ENCODE assay signal across 8 cellular contexts in genomic region chr10:97333351-97333600, GRCh38. TPM values are rescaled to one million over a fixed set of nuclear protein-coding genes. Genes with fewer than 3 reads are reported as not detected.
A peak's percentile ranks its signal among the peaks of the same experiment; 100 is the strongest.
DNase-seq lines count a peak whose midpoint lies in the region; ATAC-seq and TF ChIP-seq lines count a peak whose summit lies in the region.

No MANE protein-coding gene starts in this region.

- intact Hi-C loops in mucosa of descending colon (cut with DNase I, micrococcal nuclease), result no loop called here

- peak; percentile 53 for DNase-seq in NCI-H69 (lab: John Stamatoyannopoulos, UW)
- DNase-seq in cerebellar cortex (ENCODE audit: low spot score), result peak; percentile 71
- DNase-seq in mucosa of descending colon, result no peak
- DNase-seq in NCI-H2029 treated with DMSO at 0.1 percent for 48 hours (lab: John Stamatoyannopoulos, UW), result no peak
- no peak for DNase-seq in NK-92 treated with Interleukin-12 subunit alpha and Interleukin-12 subunit beta, amount 100 ng/mL, for 24 hours (lab: John Stamatoyannopoulos, UW)

- H3K4me3 ChIP-seq in GM12875 (ENCODE audit: low read depth, low read length), result peak overlapping the region; percentile 77
- peak overlapping the region; percentile 80 for H3K4me3 ChIP-seq in mucosa of descending colon

- H3K9me3 ChIP-seq in mucosa of descending colon, result no peaks in the 10 kb centered on the region

- ATAC-seq in mucosa of descending colon (no peak), HG02678 (IDR thresholded peaks at IDR 0.05; ENCODE audit: unreplicated experiment) (no peak), HG03342 (IDR thresholded peaks at IDR 0.05; ENCODE audit: unreplicated experiment) (no peak)

- no peaks in the 10 kb centered on the region for H3K36me3 ChIP-seq in mucosa of descending colon (ENCODE audit: low read depth)

- TF ChIP-seq CTCF in GM12875 (IDR thresholded peaks at IDR 0.05; ENCODE audit: borderline replicate concordance, insufficient read depth, low read depth, low read length), result 0 out of 2 replicates have a peak, but pooled peaks have one; percentile 17
- no peak for TF ChIP-seq CTCF in mucosa of descending colon (IDR thresholded peaks at IDR 0.05)

- H3K4me1 ChIP-seq in mucosa of descending colon (ENCODE audit: low read depth), result peaks cover 56% of the 10 kb centered on the region

RNA-seq across cellular contexts. Expression of gene FRAT2, which starts 1.3 kb away (rescaled TPM):
- 10 to 100 TPM; 26.2 to 42.5 (median 33.3) TPM for total RNA-seq in mucosa of descending colon

RNA-seq across cellular contexts. Expression of gene FRAT1, which starts 14.2 kb away (rescaled TPM):
- 1 to 10 TPM; 4.7 to 9.6 (median 7.2) TPM for total RNA-seq in mucosa of descending colon

RNA-seq across cellular contexts. Expression of gene ARHGAP19, which starts 40.8 kb away (rescaled TPM):
- 10 to 100 TPM in 1 of 3 donors, 1 to 10 TPM in 2; 5.9 to 10.7 (median 8.8) TPM for total RNA-seq in mucosa of descending colon

Comparison
In these comparisons a context has a peak if more than half of its experiments do, and no peak if none do; other contexts are left out.
1. DNase-seq: peak in NCI-H69 (single experiment) and cerebellar cortex (single experiment); none in mucosa of descending colon (0 of 3), NCI-H2029 treated with DMSO at 0.1 percent for 48 hours (single experiment) and NK-92 treated with Interleukin-12 subunit alpha and Interleukin-12 subunit beta, amount 100 ng/mL, for 24 hours (single experiment).